9 cellular contexts compared by ENCODE assay signal in the genomic region with DNA sequence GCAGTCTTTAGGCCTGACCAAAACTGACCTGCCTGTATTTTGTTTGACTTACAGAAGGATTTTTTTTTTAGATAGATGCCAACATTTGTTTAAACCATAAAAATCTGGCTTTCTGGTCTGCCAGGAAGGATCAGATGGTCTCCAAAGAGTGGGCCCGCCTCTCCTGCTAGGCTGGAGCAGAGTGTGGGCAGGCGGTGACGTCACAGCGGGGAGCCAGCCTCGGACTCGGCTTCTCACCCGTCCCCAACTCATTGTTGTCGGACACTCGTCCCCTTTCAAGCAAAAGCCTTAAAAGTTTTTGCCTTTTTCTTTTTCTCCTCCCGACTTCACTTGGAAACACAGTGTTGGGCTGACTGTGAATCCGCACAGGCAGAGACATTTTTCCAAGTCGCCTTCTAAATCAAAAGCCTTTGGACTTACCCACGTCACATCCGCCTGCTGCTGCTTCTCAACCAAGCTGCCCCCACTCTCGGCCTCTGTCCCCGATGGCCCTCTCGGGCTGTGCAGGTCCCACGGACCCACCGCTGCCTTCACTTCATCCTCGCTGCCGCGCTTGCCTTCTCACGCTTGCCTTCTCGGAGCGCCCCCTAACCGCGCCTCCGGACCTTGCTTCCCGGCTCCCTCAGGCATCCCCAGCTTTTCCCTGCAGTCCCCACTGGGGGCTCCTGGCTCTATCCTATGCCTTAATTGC. TPM values are rescaled to one million over a fixed set of nuclear protein-coding genes. Genes with fewer than 3 reads are reported as not detected.
DNase-seq lines count a peak whose midpoint lies in the region; ATAC-seq, FAIRE-seq and TF ChIP-seq lines count a peak whose summit lies in the region.
"Had no signal": no experiment of that assay in that cellular context is flagged by ENCODE, and none has a peak within 500 bp of the region (broad histone marks: within the 10 kb centered on the region; RNA-seq: fewer than 3 reads in every experiment).

No MANE protein-coding gene starts in this region.

- peak overlapping the region; percentile 87 for H3K27ac ChIP-seq in left ventricle myocardium inferior (replicated peaks)

- peak overlapping the region; percentile 53 for H3K4me3 ChIP-seq in WI38 (ENCODE audit: low read depth, low read length)
- H3K4me3 ChIP-seq in left ventricle myocardium inferior = peak overlapping the region; percentile 67

- ATAC-seq in GM18520 (IDR thresholded peaks at IDR 0.05; ENCODE audit: unreplicated experiment) (no peak), GM21825 (IDR thresholded peaks at IDR 0.05; ENCODE audit: unreplicated experiment) (no peak)

- H3K27me3 ChIP-seq in left ventricle myocardium inferior (ENCODE audit: low read depth) = no peaks in the 10 kb centered on the region

- intact Hi-C loops in left ventricle myocardium inferior (cut with micrococcal nuclease) = no loop called here

- FAIRE-seq in RCC 7860 (lab: Jason Lieb, UNC) = no peak

- no peaks in the 10 kb centered on the region for H3K36me3 ChIP-seq in left ventricle myocardium inferior

- H3K4me1 ChIP-seq in left ventricle myocardium inferior = peaks cover 22% of the 10 kb centered on the region

- peak; percentile 13 for DNase-seq in COLO668 (lab: John Stamatoyannopoulos, UW; ENCODE audit: unreplicated experiment)
- peak; percentile 51 for DNase-seq in left ventricle myocardium inferior
- peak; percentile 91 for DNase-seq in retina
- no peak for DNase-seq in RCC 7860 (ENCODE audit: low spot score)
- no peak for DNase-seq in NCI-H146 (lab: John Stamatoyannopoulos, UW)

- peaks cover 36% of the 10 kb centered on the region for H3K9me3 ChIP-seq in left ventricle myocardium inferior (replicated peaks)

- TF ChIP-seq CTCF in WI38 (IDR thresholded peaks at IDR 0.05; ENCODE audit: low read depth, low read length) (no peak), left ventricle myocardium inferior (IDR thresholded peaks at IDR 0.05; ENCODE audit: borderline replicate concordance) (peak; percentile 44)

RNA-seq across cellular contexts. Expression of a gene that starts 4.1 kb away (rescaled TPM):
- total RNA-seq in left ventricle myocardium inferior = 3.8 TPM
- total RNA-seq: HT1080 had no signal

RNA-seq across cellular contexts. Expression of a gene that starts 21.1 kb away (rescaled TPM):
- not detected for total RNA-seq in left ventricle myocardium inferior
- total RNA-seq: HT1080 had no signal

RNA-seq across cellular contexts. Expression of a gene that starts 43.1 kb away (rescaled TPM):
- 76.1 TPM for total RNA-seq in left ventricle myocardium inferior

RNA-seq across cellular contexts. Expression of a gene that starts 52.3 kb away (rescaled TPM):
- total RNA-seq in left ventricle myocardium inferior = 13.7 TPM

Comparison
In these comparisons a context has a peak if more than half of its experiments do, and no peak if none do; other contexts are left out.
1. DNase-seq: peak in COLO668 (single experiment), left ventricle myocardium inferior (single experiment) and retina (single experiment); none in RCC 7860 (single experiment) and NCI-H146 (single experiment).